In genomic region chr19:55210120-55210493, GRCh38 we compare ENCODE assay signal across 8 cellular contexts. TPM values are rescaled to one million over a fixed set of nuclear protein-coding genes. Genes with fewer than 3 reads are reported as not detected.
DNase-seq lines count a peak whose midpoint lies in the region; TF ChIP-seq lines count a peak whose summit lies in the region.
"Had no signal": no experiment of that assay in that cellular context is flagged by ENCODE, and none has a peak within 500 bp of the region (broad histone marks: within the 10 kb centered on the region; RNA-seq: fewer than 3 reads in every experiment).

No MANE protein-coding gene starts in this region.

- in situ Hi-C loops in GM23248 (cut with MboI) = no loop called here

- DNase-seq in GM23248 = peak; percentile 98
- peak; percentile 72 for DNase-seq in NCI-H69 (lab: John Stamatoyannopoulos, UW)
- peak; percentile 91 for DNase-seq in epithelial cell of prostate (ENCODE audit: low read depth, low spot score)
- DNase-seq in progenitor cell of endocrine pancreas (ENCODE audit: low spot score, unreplicated experiment) = no peak
- DNase-seq in medulla oblongata (ENCODE audit: extremely low spot score) = no peak
- no peak for DNase-seq in esophagus squamous epithelium (lab: John Stamatoyannopoulos, UW)
- no peak for DNase-seq in stimulated activated naive CD4-positive, alpha-beta T cell treated with Interleukin-2 at 50 U/mL for 16 hours (lab: John Stamatoyannopoulos, UW)
- DNase-seq: WERI-Rb-1 had no signal

- H3K79me2 ChIP-seq in GM23248 (ENCODE audit: insufficient read depth) = no peaks in the 10 kb centered on the region

- H2AFZ ChIP-seq in GM23248 = no peak overlapping the region

- peak overlapping the region; percentile 37 for H3K4me2 ChIP-seq in GM23248 (ENCODE audit: unreplicated experiment)

- no peak for TF ChIP-seq POLR2A in esophagus squamous epithelium (IDR thresholded peaks at IDR 0.05)

- H3K9me3 Mint-ChIP-seq in progenitor cell of endocrine pancreas (ENCODE audit: low read depth) = peaks cover 4% of the 10 kb centered on the region

- peaks cover 7% of the 10 kb centered on the region for H3K4me1 Mint-ChIP-seq in progenitor cell of endocrine pancreas (ENCODE audit: low read depth)

- WGBS in GM23248 (ENCODE audit: low coverage in 1 of 2, low lambda C conversion rate in 2 of 2, missing lambda C conversion rate in 2 of 2), 2 experiments = 38 to 39% methylated on average over 4 of the region's 4 CpGs
- 23 to 29% methylated on average over 2 to 4 of the region's 4 CpGs for WGBS in esophagus squamous epithelium, 2 donors

- H3K36me3 ChIP-seq in GM23248 (ENCODE audit: low read depth) (no peaks in the 10 kb centered on the region), esophagus squamous epithelium (no peaks in the 10 kb centered on the region)
- H3K36me3 ChIP-seq: WERI-Rb-1 had no signal

- H3K4me3 Mint-ChIP-seq in progenitor cell of endocrine pancreas (ENCODE audit: low read depth) = no peak overlapping the region

- no peak overlapping the region for H3K4me3 ChIP-seq in GM23248
- no peak overlapping the region for H3K4me3 ChIP-seq in esophagus squamous epithelium

- peak overlapping the region; percentile 42 for H3K27ac Mint-ChIP-seq in progenitor cell of endocrine pancreas

- H3K4me1 ChIP-seq in GM23248 (ENCODE audit: insufficient read depth) (peaks cover 20% of the 10 kb centered on the region), esophagus squamous epithelium (peaks cover 9 to 31% (median 17%) of the 10 kb centered on the region in 3 donors)

- intact Hi-C loops in esophagus squamous epithelium (cut with DNase I) = no loop called here

- peak overlapping the region; percentile 24; the same call in 1 of the 2 replicates for H3K27ac ChIP-seq in GM23248
- peak overlapping the region; percentile 67 for H3K27ac ChIP-seq in epithelial cell of prostate
- peak overlapping the region in 2 of 4 donors; percentile 34 to 46 for H3K27ac ChIP-seq in esophagus squamous epithelium
- H3K27ac ChIP-seq: WERI-Rb-1 had no signal

- H3K9ac ChIP-seq in GM23248 = no peak overlapping the region

- H3F3A ChIP-seq in GM23248 (ENCODE audit: insufficient read depth) = peaks cover 18% of the 10 kb centered on the region; the same call in 1 of the 2 replicates

- no peaks in the 10 kb centered on the region for H3K9me2 ChIP-seq in GM23248 (ENCODE audit: insufficient read depth)

- TF ChIP-seq CTCF in progenitor cell of endocrine pancreas (IDR thresholded peaks at IDR 0.05; ENCODE audit: unreplicated experiment) = no peak
- TF ChIP-seq CTCF in esophagus squamous epithelium (IDR thresholded peaks at IDR 0.05) = no peak

- no peaks in the 10 kb centered on the region for H4K20me1 ChIP-seq in GM23248 (ENCODE audit: insufficient read depth)

- H3K9me3 ChIP-seq in GM23248 (ENCODE audit: low read depth) (no peaks in the 10 kb centered on the region), esophagus squamous epithelium (peaks cover 0 to 10% (median 6%) of the 10 kb centered on the region in 3 donors)

- H3K36me3 Mint-ChIP-seq in progenitor cell of endocrine pancreas (ENCODE audit: insufficient read depth) = no peaks in the 10 kb centered on the region

- peaks cover 16% of the 10 kb centered on the region for H3K27me3 Mint-ChIP-seq in progenitor cell of endocrine pancreas

- H3K27me3 ChIP-seq in GM23248 (replicated peaks; ENCODE audit: insufficient read depth) = no peaks in the 10 kb centered on the region
- peaks cover 0 to 55% (median 0%) of the 10 kb centered on the region in 4 donors for H3K27me3 ChIP-seq in esophagus squamous epithelium

RNA-seq across cellular contexts. Expression of gene PTPRH, which starts 0.8 kb away (rescaled TPM):
- 0.43 and 2.9 TPM in 2 replicates for total RNA-seq in GM23248 (2014; rRNA removed; shearing (Covaris generic))
- 0.28 and 0.49 TPM in 2 replicates for polyA plus RNA-seq in GM23248 (2016; fragmentation: Nextera tagmentation; extraction: Ambion mirVana)
- 0.43 and 1.6 TPM in 2 replicates for total RNA-seq in progenitor cell of endocrine pancreas
- 1 to 10 TPM in 3 of 4 donors, under 1 TPM in 1; 0.57 to 2.0 (median 1.3) TPM for total RNA-seq in esophagus squamous epithelium

RNA-seq across cellular contexts. Expression of gene TMEM86B, which starts 18.5 kb away (rescaled TPM):
- 0.63 and 2.4 TPM in 2 replicates for total RNA-seq in GM23248 (2014; rRNA removed; shearing (Covaris generic))
- 0.41 and 0.46 TPM in 2 replicates for polyA plus RNA-seq in GM23248 (2016; fragmentation: Nextera tagmentation; extraction: Ambion mirVana)
- 10.0 and 12.0 TPM in 2 replicates for total RNA-seq in progenitor cell of endocrine pancreas
- total RNA-seq in esophagus squamous epithelium = 1 to 10 TPM in 3 of 4 donors, not detected in 1; 1.1 to 3.6 (median 2.2) TPM

RNA-seq across cellular contexts. Expression of gene SYT5, which starts 30.0 kb away (rescaled TPM):
- not detected in 2 replicates for total RNA-seq in GM23248 (2014; rRNA removed; shearing (Covaris generic))
- polyA plus RNA-seq in GM23248 (2016; fragmentation: Nextera tagmentation; extraction: Ambion mirVana) = 0.28 and 0.38 TPM in 2 replicates
- total RNA-seq in progenitor cell of endocrine pancreas (4.3 and 4.8 TPM in 2 replicates), esophagus squamous epithelium (under 1 TPM in 1 of 4 donors, not detected in 3; 0.22 TPM)

RNA-seq across cellular contexts. Expression of gene DNAAF3, which starts 43.7 kb away (rescaled TPM):
- total RNA-seq in GM23248 (2014; rRNA removed; shearing (Covaris generic)) = 0.22 and 0.25 TPM in 2 replicates
- polyA plus RNA-seq in GM23248 (2016; fragmentation: Nextera tagmentation; extraction: Ambion mirVana) = 0.39 and 0.47 TPM in 2 replicates
- total RNA-seq in progenitor cell of endocrine pancreas (14.9 and 18.4 TPM in 2 replicates), esophagus squamous epithelium (1 to 10 TPM in 3 of 4 donors, under 1 TPM in 1; 0.53 to 2.8 (median 1.4) TPM)

RNA-seq across cellular contexts. Expression of gene PPP6R1, which starts 48.7 kb away (rescaled TPM):
- 36.2 and 36.9 TPM in 2 replicates for total RNA-seq in GM23248 (2014; rRNA removed; shearing (Covaris generic))
- polyA plus RNA-seq in GM23248 (2016; fragmentation: Nextera tagmentation; extraction: Ambion mirVana) = 9.7 and 12.1 TPM in 2 replicates
- total RNA-seq in progenitor cell of endocrine pancreas (70.9 and 72.3 TPM in 2 replicates), esophagus squamous epithelium (10 to 100 TPM; 30.6 to 59.2 (median 47.4) TPM)

Comparison
In these comparisons a context has a peak if more than half of its experiments do, and no peak if none do; other contexts are left out.
1. DNase-seq: peak in GM23248 (single experiment), NCI-H69 (single experiment) and epithelial cell of prostate (single experiment); none in progenitor cell of endocrine pancreas (single experiment), medulla oblongata (single experiment), esophagus squamous epithelium (single experiment) and stimulated activated naive CD4-positive, alpha-beta T cell treated with Interleukin-2 at 50 U/mL for 16 hours (single experiment).